ENCODE assay signal across 12 cellular contexts in genomic region chr6:37866590-37867507, GRCh38. TPM values are rescaled to one million over a fixed set of nuclear protein-coding genes. Genes with fewer than 3 reads are reported as not detected.
DNase-seq lines count a peak whose midpoint lies in the region; ATAC-seq and TF ChIP-seq lines count a peak whose summit lies in the region.
"Had no signal": no experiment of that assay in that cellular context is flagged by ENCODE, and none has a peak within 500 bp of the region (broad histone marks: within the 10 kb centered on the region; RNA-seq: fewer than 3 reads in every experiment).

No MANE protein-coding gene starts in this region.

- peak overlapping the region in 4 of 7 donors; percentile 3 to 64 (median 47) for H3K4me3 Mint-ChIP-seq in CD8-positive, alpha-beta memory T cell
- peak overlapping the region; percentile 61 for H3K4me3 Mint-ChIP-seq in activated T-helper 17 cell treated with anti-CD3 and anti-CD28 coated beads, Interleukin-2, amount 50 U/mL, for 72 hours
- no peak overlapping the region for H3K4me3 Mint-ChIP-seq in memory B cell

- H3K9me3 Mint-ChIP-seq in CD8-positive, alpha-beta memory T cell: peaks cover 0 to 7% (median under 1%) of the 10 kb centered on the region in 5 donors
- peaks cover 5% of the 10 kb centered on the region for H3K9me3 Mint-ChIP-seq in activated T-helper 17 cell treated with anti-CD3 and anti-CD28 coated beads, Interleukin-2, amount 50 U/mL, for 72 hours
- peaks cover 4% of the 10 kb centered on the region for H3K9me3 Mint-ChIP-seq in memory B cell

- peaks cover 9 to 19% (median 12%) of the 10 kb centered on the region in 3 donors for H3K36me3 Mint-ChIP-seq in CD8-positive, alpha-beta memory T cell
- H3K36me3 Mint-ChIP-seq in activated T-helper 17 cell treated with anti-CD3 and anti-CD28 coated beads, Interleukin-2, amount 50 U/mL, for 72 hours (ENCODE audit: low read depth): peaks cover 35% of the 10 kb centered on the region
- H3K36me3 Mint-ChIP-seq in memory B cell: peaks cover 8% of the 10 kb centered on the region

- intact Hi-C loops in testis (cut with DNase I; ENCODE audit: low total_unique reads): no loop called here

- no peak overlapping the region for H3K4me3 ChIP-seq in ACC112 (ENCODE audit: low read depth, low read length)
- H3K4me3 ChIP-seq in CD8-positive, alpha-beta memory T cell (ENCODE audit: low read length): no peak overlapping the region
- no peak overlapping the region for H3K4me3 ChIP-seq in testis
- H3K4me3 ChIP-seq: breast epithelium, SK-N-MC, transverse colon had no signal

- no peaks in the 10 kb centered on the region for H3K9me3 ChIP-seq in CD8-positive, alpha-beta memory T cell (ENCODE audit: low read length)
- no peaks in the 10 kb centered on the region for H3K9me3 ChIP-seq in testis

- H3K27ac ChIP-seq in ACC112 (ENCODE audit: low read depth, low read length): 0 out of 2 replicates have a peak overlapping the region, but pooled peaks have one; percentile 75
- H3K27ac ChIP-seq in CD8-positive, alpha-beta memory T cell (ENCODE audit: low read depth, low read length): no peak overlapping the region
- no peak overlapping the region for H3K27ac ChIP-seq in testis
- H3K27ac ChIP-seq: breast epithelium, SK-N-MC, transverse colon had no signal

- DNase-seq in CD8-positive, alpha-beta memory T cell: no peak
- DNase-seq in memory B cell (ENCODE audit: low spot score in 2 of 2): no peak
- no peak for DNase-seq in testis
- no peak for DNase-seq in GM03348 (ENCODE audit: low spot score)
- no peak for DNase-seq in dedifferentiated amniotic fluid mesenchymal stem cell (ENCODE audit: extremely low spot score)
- no peak for DNase-seq in GDM1 (lab: John Stamatoyannopoulos, UW)
- DNase-seq: NCI-H2171, transverse colon had no signal

- no peak overlapping the region for H2AFZ ChIP-seq in ACC112 (ENCODE audit: low read length, unreplicated experiment)

- peak overlapping the region in 5 of 8 donors; percentile 10 to 78 (median 66) for H3K27ac Mint-ChIP-seq in CD8-positive, alpha-beta memory T cell
- peak overlapping the region; percentile 14 for H3K27ac Mint-ChIP-seq in activated T-helper 17 cell treated with anti-CD3 and anti-CD28 coated beads, Interleukin-2, amount 50 U/mL, for 72 hours
- peak overlapping the region; percentile 63 for H3K27ac Mint-ChIP-seq in memory B cell

- no peak for TF ChIP-seq POLR2A in testis (IDR thresholded peaks at IDR 0.05)

- no peaks in the 10 kb centered on the region for H3K27me3 Mint-ChIP-seq in CD8-positive, alpha-beta memory T cell
- H3K27me3 Mint-ChIP-seq in activated T-helper 17 cell treated with anti-CD3 and anti-CD28 coated beads, Interleukin-2, amount 50 U/mL, for 72 hours: no peaks in the 10 kb centered on the region
- H3K27me3 Mint-ChIP-seq in memory B cell: no peaks in the 10 kb centered on the region

- POLR2A ChIA-PET in CD8-positive, alpha-beta memory T cell (lab: Charles Lee): no interaction called here

- peak; percentile 61 for ATAC-seq in activated T-helper 17 cell treated with anti-CD3 and anti-CD28 coated beads, Interleukin-2, amount 50 U/mL, for 72 hours (replicated peaks)
- peak; percentile 11 for ATAC-seq in memory B cell (ENCODE audit: low read depth)

- 75 to 81% methylated on average over 6 of the region's 6 CpGs for WGBS in testis, 2 donors

- no peaks in the 10 kb centered on the region for H3K27me3 ChIP-seq in ACC112 (ENCODE audit: insufficient read depth, low read length)
- no peaks in the 10 kb centered on the region for H3K27me3 ChIP-seq in CD8-positive, alpha-beta memory T cell (ENCODE audit: insufficient read depth, low read length, poor library complexity, severe bottlenecking)
- no peaks in the 10 kb centered on the region for H3K27me3 ChIP-seq in testis
- H3K27me3 ChIP-seq: breast epithelium, transverse colon had no signal

- H3K79me2 ChIP-seq in ACC112 (ENCODE audit: control insufficient read depth, insufficient read depth, low read length, unreplicated experiment): peaks cover 92% of the 10 kb centered on the region

- TF ChIP-seq CTCF in testis (IDR thresholded peaks at IDR 0.05): no peak

- H3K4me1 ChIP-seq in ACC112 (ENCODE audit: control insufficient read depth, insufficient read depth, low read length, unreplicated experiment): peaks cover 36% of the 10 kb centered on the region
- peaks cover 30% of the 10 kb centered on the region for H3K4me1 ChIP-seq in CD8-positive, alpha-beta memory T cell (ENCODE audit: insufficient read depth, low read length)
- peaks cover 16% of the 10 kb centered on the region for H3K4me1 ChIP-seq in testis
- H3K4me1 ChIP-seq: breast epithelium had no signal

- H3K4me1 Mint-ChIP-seq in CD8-positive, alpha-beta memory T cell: peaks cover 57 to 80% (median 64%) of the 10 kb centered on the region in 3 donors
- H3K4me1 Mint-ChIP-seq in activated T-helper 17 cell treated with anti-CD3 and anti-CD28 coated beads, Interleukin-2, amount 50 U/mL, for 72 hours: peaks cover 38% of the 10 kb centered on the region
- peaks cover 36% of the 10 kb centered on the region for H3K4me1 Mint-ChIP-seq in memory B cell

- peaks cover 6% of the 10 kb centered on the region; the same call in 1 of the 2 replicates for H3K36me3 ChIP-seq in ACC112 (ENCODE audit: insufficient read depth, low read length)
- no peaks in the 10 kb centered on the region for H3K36me3 ChIP-seq in CD8-positive, alpha-beta memory T cell (ENCODE audit: insufficient read depth, low read length)
- no peaks in the 10 kb centered on the region for H3K36me3 ChIP-seq in testis (ENCODE audit: low read depth, missing control alignments)
- H3K36me3 ChIP-seq: breast epithelium, transverse colon had no signal

- CTCF ChIA-PET in CD8-positive, alpha-beta memory T cell (lab: Charles Lee): interaction anchor here (0.8 to 1.6 kb wide), 3 partner anchors 11 to 46 kb away, joined by 3 to 4 read pairs (median 3); no protein-coding TSS in a partner anchor

RNA-seq across cellular contexts. Expression of gene ZFAND3, which starts 47.3 kb away (rescaled TPM):
- total RNA-seq in CD8-positive, alpha-beta memory T cell: 10 to 100 TPM; 29.1 to 29.4 TPM
- 5.2 TPM for polyA plus RNA-seq in CD8-positive, alpha-beta memory T cell
- total RNA-seq in activated T-helper 17 cell treated with anti-CD3 and anti-CD28 coated beads, Interleukin-2, amount 50 U/mL, for 72 hours: 10 to 100 TPM; 26.1 to 32.0 TPM
- 100 to 1,000 TPM; 104 to 109 TPM for total RNA-seq in testis
- polyA plus RNA-seq in testis (ENCODE audit: insufficient read depth, low read depth, low replicate concordance): 329 TPM

Comparison
In these comparisons a context has a peak if more than half of its experiments do, and no peak if none do; other contexts are left out.
1. H3K27ac Mint-ChIP-seq: peak in every context shown above with its lines; median percentile 66 in CD8-positive, alpha-beta memory T cell; 63 in memory B cell; 14 in activated T-helper 17 cell treated with anti-CD3 and anti-CD28 coated beads, Interleukin-2, amount 50 U/mL, for 72 hours.